Comparison of ENCODE assay signal across 8 cellular contexts in genomic region chr16:53207810-53208752, GRCh38.
A peak's percentile ranks its signal among the peaks of the same experiment; 100 is the strongest.
DNase-seq lines count a peak whose midpoint lies in the region; ATAC-seq and TF ChIP-seq lines count a peak whose summit lies in the region.

No MANE protein-coding gene starts in this region.

- H3K4me3 ChIP-seq in AG09309 (ENCODE audit: control insufficient read depth, low read depth, low read length) (peak overlapping the region; percentile 42), endocrine pancreas (ENCODE audit: control insufficient read depth, insufficient read depth, low read length) (peak overlapping the region; percentile 84), lung (peak overlapping the region; percentile 39), testis (peak overlapping the region; percentile 45 to 54)

- WGBS in lung, 2 donors: 0 to 5% methylated on average over 8 of the region's 8 CpGs
- 8% methylated on average over 8 of the region's 8 CpGs for WGBS in testis, 2 donors

- TF ChIP-seq CTCF in AG09309 (IDR thresholded peaks at IDR 0.05; ENCODE audit: control insufficient read depth, insufficient read depth, low read depth, low read length, missing control alignments) (peak; percentile 62), lung (IDR thresholded peaks at IDR 0.05; ENCODE audit: control extremely low read depth, extremely low read depth) (peak; percentile 17), testis (IDR thresholded peaks at IDR 0.05) (peak; percentile 36 to 44 (median 43))

- ATAC-seq in GM18502 (IDR thresholded peaks at IDR 0.05; ENCODE audit: poor library complexity, unreplicated experiment) (peak; percentile 86), HG02840 (IDR thresholded peaks at IDR 0.05; ENCODE audit: low FRiP score, unreplicated experiment) (peak; percentile 58), SK-N-SH treated with all-trans-retinoic acid at 6 μM for 48 hours (peak; percentile 94), lung (ENCODE audit: insufficient read depth, low FRiP score) (peak; percentile 87)

- DNase-seq in AG09309 (ENCODE audit: low read depth) (peak; percentile 41), NCI-H128 (lab: John Stamatoyannopoulos, UW; ENCODE audit: unreplicated experiment) (peak; percentile 48), lung (ENCODE audit: low spot score) (peak; percentile 55), testis (peak; percentile 78)

- H3K27ac ChIP-seq in lung (ENCODE audit: low read depth in 1 of 2, low read length in 1 of 2) (peak overlapping the region; percentile 95 to 98), testis (peak overlapping the region; percentile 87 to 88)

- intact Hi-C loops in testis (cut with DNase I; ENCODE audit: low total_unique reads): no loop called here

- peaks cover 27% of the 10 kb centered on the region for H3K4me1 ChIP-seq in endocrine pancreas (ENCODE audit: control insufficient read depth, insufficient read depth, low read length)
- peaks cover 0 to 16% of the 10 kb centered on the region in 2 donors for H3K4me1 ChIP-seq in lung (ENCODE audit: control insufficient read depth in 2 of 2, insufficient read depth in 2 of 2, low read length in 2 of 2)
- peaks cover 8% of the 10 kb centered on the region for H3K4me1 ChIP-seq in testis

- no peaks in the 10 kb centered on the region for H3K9me3 ChIP-seq in endocrine pancreas (ENCODE audit: control insufficient read depth, low read length)
- H3K9me3 ChIP-seq in lung (ENCODE audit: control insufficient read depth in 2 of 2, insufficient read depth in 1 of 2, low read length in 1 of 2): no peaks in the 10 kb centered on the region
- no peaks in the 10 kb centered on the region for H3K9me3 ChIP-seq in testis

- H3K9ac ChIP-seq in endocrine pancreas (ENCODE audit: control insufficient read depth, insufficient read depth, low read length): peak overlapping the region; percentile 71

- H3K27me3 ChIP-seq in endocrine pancreas (ENCODE audit: control insufficient read depth, insufficient read depth, low read length): no peaks in the 10 kb centered on the region
- no peaks in the 10 kb centered on the region for H3K27me3 ChIP-seq in lung (ENCODE audit: control insufficient read depth, insufficient read depth)
- H3K27me3 ChIP-seq in testis: no peaks in the 10 kb centered on the region

- H3K36me3 ChIP-seq in endocrine pancreas (ENCODE audit: control insufficient read depth, insufficient read depth, low read length): no peaks in the 10 kb centered on the region
- no peaks in the 10 kb centered on the region for H3K36me3 ChIP-seq in lung (ENCODE audit: control insufficient read depth in 2 of 2, insufficient read depth in 2 of 2, low read length in 2 of 2)
- no peaks in the 10 kb centered on the region for H3K36me3 ChIP-seq in testis (ENCODE audit: low read depth, missing control alignments)

- TF ChIP-seq POLR2A in testis (IDR thresholded peaks at IDR 0.05): no peak

TF ChIP-seq in SK-N-SH treated with all-trans-retinoic acid at 6 μM for 48 hours, 23 proteins besides CTCF, POLR2A, EP300 and RAD21:
- TF ChIP-seq ISL1 (CRISPR knock-in tag; IDR thresholded peaks at IDR 0.05): no peak
- no peak for TF ChIP-seq RARB (CRISPR knock-in tag; IDR thresholded peaks at IDR 0.05)
- TF ChIP-seq, protein P1, sequence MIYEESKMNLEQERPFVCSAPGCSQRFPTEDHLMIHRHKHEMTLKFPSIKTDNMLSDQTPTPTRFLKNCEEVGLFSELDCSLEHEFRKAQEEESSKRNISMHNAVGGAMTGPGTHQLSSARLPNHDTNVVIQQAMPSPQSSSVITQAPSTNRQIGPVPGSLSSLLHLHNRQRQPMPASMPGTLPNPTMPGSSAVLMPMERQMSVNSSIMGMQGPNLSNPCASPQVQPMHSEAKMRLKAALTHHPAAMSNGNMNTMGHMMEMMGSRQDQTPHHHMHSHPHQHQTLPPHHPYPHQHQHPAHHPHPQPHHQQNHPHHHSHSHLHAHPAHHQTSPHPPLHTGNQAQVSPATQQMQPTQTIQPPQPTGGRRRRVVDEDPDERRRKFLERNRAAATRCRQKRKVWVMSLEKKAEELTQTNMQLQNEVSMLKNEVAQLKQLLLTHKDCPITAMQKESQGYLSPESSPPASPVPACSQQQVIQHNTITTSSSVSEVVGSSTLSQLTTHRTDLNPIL (CRISPR knock-in tag; IDR thresholded peaks at IDR 0.05; ENCODE audit: low read depth): no peak
- TF ChIP-seq TCF4 (CRISPR knock-in tag; IDR thresholded peaks at IDR 0.05; ENCODE audit: borderline replicate concordance): peak; percentile 38; the same call in 1 of the 2 replicates
- TF ChIP-seq, protein P2, sequence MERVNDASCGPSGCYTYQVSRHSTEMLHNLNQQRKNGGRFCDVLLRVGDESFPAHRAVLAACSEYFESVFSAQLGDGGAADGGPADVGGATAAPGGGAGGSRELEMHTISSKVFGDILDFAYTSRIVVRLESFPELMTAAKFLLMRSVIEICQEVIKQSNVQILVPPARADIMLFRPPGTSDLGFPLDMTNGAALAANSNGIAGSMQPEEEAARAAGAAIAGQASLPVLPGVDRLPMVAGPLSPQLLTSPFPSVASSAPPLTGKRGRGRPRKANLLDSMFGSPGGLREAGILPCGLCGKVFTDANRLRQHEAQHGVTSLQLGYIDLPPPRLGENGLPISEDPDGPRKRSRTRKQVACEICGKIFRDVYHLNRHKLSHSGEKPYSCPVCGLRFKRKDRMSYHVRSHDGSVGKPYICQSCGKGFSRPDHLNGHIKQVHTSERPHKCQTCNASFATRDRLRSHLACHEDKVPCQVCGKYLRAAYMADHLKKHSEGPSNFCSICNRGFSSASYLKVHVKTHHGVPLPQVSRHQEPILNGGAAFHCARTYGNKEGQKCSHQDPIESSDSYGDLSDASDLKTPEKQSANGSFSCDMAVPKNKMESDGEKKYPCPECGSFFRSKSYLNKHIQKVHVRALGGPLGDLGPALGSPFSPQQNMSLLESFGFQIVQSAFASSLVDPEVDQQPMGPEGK (CRISPR knock-in tag; IDR thresholded peaks at IDR 0.05; ENCODE audit: borderline replicate concordance): no peak
- TF ChIP-seq ZFP3 (CRISPR knock-in tag; IDR thresholded peaks at IDR 0.05): 0 out of 2 replicates have a peak, but pooled peaks have one; percentile 22
- no peak for TF ChIP-seq TOX (CRISPR knock-in tag; IDR thresholded peaks at IDR 0.05; ENCODE audit: borderline replicate concordance)
TF ChIP-seq in SK-N-SH treated with all-trans-retinoic acid at 6 μM for 48 hours: peak in this region for 2.

Comparison
In these comparisons a context has a peak if more than half of its experiments do, and no peak if none do; other contexts are left out.
1. Peak in every context shown above with its lines: DNase-seq, ATAC-seq, H3K4me3 ChIP-seq and H3K27ac ChIP-seq.